21 cellular contexts compared by ENCODE assay signal in genomic region chr2:170492010-170492409, GRCh38.
DNase-seq lines count a peak whose midpoint lies in the region; FAIRE-seq and TF ChIP-seq lines count a peak whose summit lies in the region.
"Had no signal": no experiment of that assay in that cellular context is flagged by ENCODE, and none has a peak within 500 bp of the region (broad histone marks: within the 10 kb centered on the region; RNA-seq: fewer than 3 reads in every experiment).

No MANE protein-coding gene starts in this region.

- no peak overlapping the region for H3K4me2 ChIP-seq in mesendoderm (ENCODE audit: low read length)
- H3K4me2 ChIP-seq: GM23338, PC-9 had no signal

- WGBS in esophagus, 2 donors = 58 to 59% methylated on average over 3 of the region's 3 CpGs
- WGBS in mesendoderm (ENCODE audit: extremely low coverage, insufficient coverage, low lambda C conversion rate) = no CpG with 5 or more reads among the region's 3 CpGs

- H2BK5ac ChIP-seq in mesendoderm (ENCODE audit: low read length) = no peak overlapping the region

- H3K9ac ChIP-seq in mesendoderm (ENCODE audit: low read length) = no peak overlapping the region
- no peak overlapping the region for H3K9ac ChIP-seq in subcutaneous abdominal adipose tissue (ENCODE audit: low read length in 5 of 5)

- TF ChIP-seq CTCF in right atrium auricular region (IDR thresholded peaks at IDR 0.05) = no peak

- H4K5ac ChIP-seq in mesendoderm (ENCODE audit: low read length) = no peak overlapping the region

- H3K4me3 ChIP-seq in esophagus (ENCODE audit: low read depth in 1 of 2, low read length in 2 of 2) (no peak overlapping the region), mesendoderm (ENCODE audit: low read length) (no peak overlapping the region), subcutaneous abdominal adipose tissue (ENCODE audit: low read depth in 1 of 5, low read length in 5 of 5) (no peak overlapping the region), right atrium auricular region (no peak overlapping the region)
- H3K4me3 ChIP-seq: GM23338, PC-9, SJCRH30 had no signal

- no peaks in the 10 kb centered on the region for H3K79me1 ChIP-seq in mesendoderm (ENCODE audit: low read length)

- no peak overlapping the region for H2AK5ac ChIP-seq in mesendoderm (ENCODE audit: low read length)

- H3K56ac ChIP-seq in mesendoderm (ENCODE audit: low read length) = no peak overlapping the region

- H3K27me3 ChIP-seq in esophagus (ENCODE audit: control insufficient read depth in 1 of 2, insufficient read depth in 2 of 2, low read length in 2 of 2) = no peaks in the 10 kb centered on the region
- H3K27me3 ChIP-seq in mesendoderm (ENCODE audit: insufficient read depth, low read length, poor library complexity) = no peaks in the 10 kb centered on the region
- peaks cover 0 to 4% (median 0%) of the 10 kb centered on the region in 5 donors for H3K27me3 ChIP-seq in subcutaneous abdominal adipose tissue (ENCODE audit: control insufficient read depth in 5 of 5, insufficient read depth in 4 of 5, low read length in 5 of 5)
- no peaks in the 10 kb centered on the region for H3K27me3 ChIP-seq in right atrium auricular region
- H3K27me3 ChIP-seq: BE2C, SJCRH30 had no signal

- no peaks in the 10 kb centered on the region for H3K79me2 ChIP-seq in mesendoderm (ENCODE audit: control insufficient read depth, insufficient read depth, low read length)

- H3K9me3 ChIP-seq in esophagus (ENCODE audit: control insufficient read depth in 2 of 2, insufficient read depth in 1 of 2, low read depth in 1 of 2, low read length in 1 of 2) (no peaks in the 10 kb centered on the region), subcutaneous abdominal adipose tissue (ENCODE audit: control insufficient read depth in 5 of 5, low read length in 5 of 5) (no peaks in the 10 kb centered on the region), right atrium auricular region (no peaks in the 10 kb centered on the region)
- H3K9me3 ChIP-seq: BE2C, SJCRH30 had no signal

- no peak for FAIRE-seq in H54 (lab: Jason Lieb, UNC)
- FAIRE-seq: G401.6 had no signal

- H3K4me1 ChIP-seq in esophagus (ENCODE audit: control insufficient read depth in 2 of 2, insufficient read depth in 2 of 2, low read length in 1 of 2) (no peaks in the 10 kb centered on the region), mesendoderm (ENCODE audit: control insufficient read depth, low read depth, low read length) (peaks cover 2% of the 10 kb centered on the region), subcutaneous abdominal adipose tissue (ENCODE audit: control insufficient read depth in 5 of 5, insufficient read depth in 5 of 5, low read length in 5 of 5) (peaks cover 0 to 13% (median 0%) of the 10 kb centered on the region in 5 donors), right atrium auricular region (no peaks in the 10 kb centered on the region)
- H3K4me1 ChIP-seq: BE2C, SJCRH30 had no signal

- H4K8ac ChIP-seq in mesendoderm (ENCODE audit: low read depth, low read length) = no peak overlapping the region

- H3K4ac ChIP-seq in mesendoderm (ENCODE audit: low read depth, low read length) = no peak overlapping the region

- peak overlapping the region; percentile 24 to 35 for H3K27ac ChIP-seq in esophagus (ENCODE audit: low read depth in 2 of 2, low read length in 1 of 2)
- H3K27ac ChIP-seq in mesendoderm (ENCODE audit: low read depth, low read length) = no peak overlapping the region
- peak overlapping the region; percentile 26 for H3K27ac ChIP-seq in subcutaneous abdominal adipose tissue (ENCODE audit: low read depth, low read length)
- no peak overlapping the region for H3K27ac ChIP-seq in right atrium auricular region
- H3K27ac ChIP-seq: PC-9, SJCRH30 had no signal

- H3K23ac ChIP-seq in mesendoderm (ENCODE audit: low read length) = no peak overlapping the region

- peak; percentile 38 for DNase-seq in NCI-H446 treated with DMSO at 0.1 percent for 48 hours (lab: John Stamatoyannopoulos, UW)
- no peak for DNase-seq in mesendoderm
- DNase-seq in NK-92 (lab: John Stamatoyannopoulos, UW; ENCODE audit: unreplicated experiment) = no peak
- DNase-seq in H54 (ENCODE audit: insufficient read length, low spot score) = no peak
- no peak for DNase-seq in right atrium auricular region (ENCODE audit: low spot score)
- no peak for DNase-seq in NK-92 treated with Interleukin-12 subunit alpha and Interleukin-12 subunit beta, amount 100 ng/mL, for 24 hours (lab: John Stamatoyannopoulos, UW)
- DNase-seq: BE2C, DMS53, Kasumi-1, NCI-H1105 treated with DMSO at 0.1 percent for 48 hours, NCI-H146, NCI-H1930, NCI-H2107, NCI-H524 treated with DMSO at 0.1 percent for 48 hours, NCI-H774, PC-9, SJCRH30 had no signal

- H2BK15ac ChIP-seq in mesendoderm (replicated peaks; ENCODE audit: low read depth) = peak overlapping the region; percentile 80

- H3K36me3 ChIP-seq in esophagus (ENCODE audit: control insufficient read depth in 2 of 2, insufficient read depth in 2 of 2, low read length in 1 of 2) = no peaks in the 10 kb centered on the region
- no peaks in the 10 kb centered on the region for H3K36me3 ChIP-seq in mesendoderm (ENCODE audit: control insufficient read depth, insufficient read depth, low read length)
- no peaks in the 10 kb centered on the region for H3K36me3 ChIP-seq in subcutaneous abdominal adipose tissue (ENCODE audit: control insufficient read depth in 5 of 5, insufficient read depth in 5 of 5, low read length in 5 of 5)
- no peaks in the 10 kb centered on the region for H3K36me3 ChIP-seq in right atrium auricular region
- H3K36me3 ChIP-seq: BE2C, SJCRH30 had no signal

- peak overlapping the region; percentile 60 for H3K18ac ChIP-seq in mesendoderm (ENCODE audit: low read length)

- no peak for TF ChIP-seq POLR2A in H54 (IDR thresholded peaks at IDR 0.05; ENCODE audit: low read depth, low read length)

- peak overlapping the region; percentile 61 for H2BK120ac ChIP-seq in mesendoderm (ENCODE audit: low read depth, low read length)

Comparison
In these comparisons a context has a peak if more than half of its experiments do, and no peak if none do; other contexts are left out.
1. H3K27ac ChIP-seq: peak in esophagus (2 of 2) and subcutaneous abdominal adipose tissue (single experiment); none in mesendoderm (single experiment) and right atrium auricular region (0 of 2).